In the genomic region with DNA sequence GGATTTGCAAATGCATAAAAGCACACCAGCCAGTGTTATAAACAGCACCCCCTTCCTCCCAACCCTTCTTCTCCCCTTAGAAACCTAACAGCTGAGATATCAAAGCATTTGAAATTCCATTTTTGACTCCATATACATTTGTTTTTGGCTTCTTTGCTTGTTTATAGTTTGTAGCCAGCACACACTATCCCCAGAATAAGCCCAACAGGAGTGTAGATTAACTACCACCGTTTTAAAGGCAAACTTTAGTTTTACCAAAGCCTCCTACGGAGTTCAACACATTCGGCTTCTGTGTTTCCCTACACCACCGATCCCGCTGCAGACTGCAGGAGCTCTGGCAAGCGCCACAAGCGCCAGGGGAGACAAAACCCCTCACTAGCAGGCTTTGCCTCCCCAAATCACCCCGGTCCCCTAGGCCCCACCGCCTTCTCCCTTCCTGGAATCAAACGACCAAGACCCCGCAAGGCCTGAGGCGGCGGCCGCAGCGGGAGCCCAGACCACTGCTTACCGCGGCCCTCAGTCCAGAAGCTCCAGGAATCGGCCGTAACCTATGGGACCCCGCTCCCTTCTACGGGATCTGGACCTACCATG, we compare ENCODE assay signal across 8 cellular contexts. TPM values are rescaled to one million over a fixed set of nuclear protein-coding genes. Genes with fewer than 3 reads are reported as not detected.
A peak's percentile ranks its signal among the peaks of the same experiment; 100 is the strongest.
DNase-seq lines count a peak whose midpoint lies in the region; ATAC-seq and TF ChIP-seq lines count a peak whose summit lies in the region.

No MANE protein-coding gene starts in this region.

- H3K36me3 ChIP-seq in suprapubic skin, result no peaks in the 10 kb centered on the region

- H3K4me1 ChIP-seq in suprapubic skin, result peaks cover 42% of the 10 kb centered on the region

- H3K36me3 Mint-ChIP-seq in MCF 10A (ENCODE audit: insufficient read depth, unreplicated experiment), result peaks cover 20% of the 10 kb centered on the region

- TF ChIP-seq CTCF in GM12864 (IDR thresholded peaks at IDR 0.05; ENCODE audit: low read depth, low read length, missing control alignments) (no peak), MCF 10A (IDR thresholded peaks at IDR 0.05; ENCODE audit: unreplicated experiment) (no peak), lower leg skin (IDR thresholded peaks at IDR 0.05) (no peak), suprapubic skin (IDR thresholded peaks at IDR 0.05) (no peak)

- H3K4me3 Mint-ChIP-seq in MCF 10A (ENCODE audit: unreplicated experiment), result peak overlapping the region; percentile 78

- H3K9me3 ChIP-seq in suprapubic skin, result no peaks in the 10 kb centered on the region

- H3K27ac Mint-ChIP-seq in MCF 10A (ENCODE audit: low read depth, unreplicated experiment), result peak overlapping the region; percentile 97

- no peak for TF ChIP-seq EP300 in suprapubic skin (IDR thresholded peaks at IDR 0.05)

- H3K27me3 Mint-ChIP-seq in MCF 10A (ENCODE audit: insufficient read depth, unreplicated experiment), result no peaks in the 10 kb centered on the region

- peak; percentile 46 for ATAC-seq in GM21737 (IDR thresholded peaks at IDR 0.05; ENCODE audit: unreplicated experiment)

- H3K27ac ChIP-seq in suprapubic skin, result peak overlapping the region; percentile 95

- no peak for DNase-seq in GM12864 (ENCODE audit: low read depth)
- DNase-seq in NOMO-1 treated with DMSO at 0.1 percent for 48 hours (lab: John Stamatoyannopoulos, UW; ENCODE audit: unreplicated experiment), result peak; percentile 50
- no peak for DNase-seq in MCF 10A (ENCODE audit: unreplicated experiment)
- no peak for DNase-seq in lower leg skin (ENCODE audit: low spot score in 2 of 2)
- no peak for DNase-seq in suprapubic skin (ENCODE audit: low spot score in 2 of 2)
- DNase-seq in NCI-H2227 treated with DMSO at 0.1 percent for 48 hours (lab: John Stamatoyannopoulos, UW), result no peak
- DNase-seq in NCI-H2196 (lab: John Stamatoyannopoulos, UW; ENCODE audit: unreplicated experiment), result no peak

- 2% methylated on average over 20 to 21 of the region's 21 CpGs for WGBS in lower leg skin, 2 donors
- 3% methylated on average over 21 of the region's 21 CpGs for WGBS in suprapubic skin

- CTCF ChIA-PET in MCF 10A (lab: Yijun Ruan, JAX), result interaction anchor here (0.5 to 1.4 kb wide), 5 partner anchors 35 to 277 kb away, joined by 3 to 8 read pairs (median 3); no protein-coding TSS in a partner anchor

- peak overlapping the region; percentile 99 for H3K4me3 ChIP-seq in GM12864 (ENCODE audit: low read depth, low read length)
- peak overlapping the region; percentile 89 for H3K4me3 ChIP-seq in lower leg skin (ENCODE audit: low read depth, poor library complexity, severe bottlenecking)
- H3K4me3 ChIP-seq in suprapubic skin, result peak overlapping the region; percentile 92

- TF ChIP-seq POLR2A in lower leg skin (IDR thresholded peaks at IDR 0.05) (no peak), suprapubic skin (IDR thresholded peaks at IDR 0.05) (no peak)

- H3K4me1 Mint-ChIP-seq in MCF 10A (ENCODE audit: insufficient read depth, unreplicated experiment), result peaks cover 20% of the 10 kb centered on the region

- TSS peak; percentile 75 for BruUV-seq in MCF 10A (replicated peaks; lab: Mats Ljungman, UMichigan)

- intact Hi-C loops in MCF 10A (cut with micrococcal nuclease) (no loop called here), lower leg skin (cut with DNase I; ENCODE audit: low total_unique reads) (no loop called here)

- H3K27me3 ChIP-seq in suprapubic skin, result no peaks in the 10 kb centered on the region

- no peaks in the 10 kb centered on the region for H3K9me3 Mint-ChIP-seq in MCF 10A (ENCODE audit: unreplicated experiment)

- POLR2A ChIA-PET in MCF 10A (lab: Yijun Ruan, JAX), result interaction anchor here (0.5 to 2.8 kb wide), 25 partner anchors 9 to 1552 kb away, joined by 3 to 35 read pairs (median 4); a partner anchor contains a TSS

RNA-seq across cellular contexts. Expression of a gene that starts 0.4 kb away (rescaled TPM):
- total RNA-seq in MCF 10A (2022) (152 and 190 TPM in 2 replicates), lower leg skin (10 to 100 TPM; 46.1 to 63.6 (median 53.6) TPM), suprapubic skin (10 to 100 TPM; 46.7 to 59.3 (median 51.2) TPM)

RNA-seq across cellular contexts. Expression of a gene that starts 45.2 kb away (rescaled TPM):
- total RNA-seq in MCF 10A (2022), result 65.0 and 65.3 TPM in 2 replicates
- total RNA-seq in lower leg skin, result 10 to 100 TPM; 39.5 to 53.3 (median 47.0) TPM
- 10 to 100 TPM; 44.0 to 51.0 (median 46.8) TPM for total RNA-seq in suprapubic skin
